33 cellular contexts compared by ENCODE assay signal in genomic region chr12:115680967-115681366, GRCh38.
"Had no signal": no experiment of that assay in that cellular context is flagged by ENCODE, and none has a peak within 500 bp of the region (broad histone marks: within the 10 kb centered on the region; RNA-seq: fewer than 3 reads in every experiment).

No MANE protein-coding gene starts in this region.

- H3K9me3 ChIP-seq: adrenal gland, ascending aorta, breast epithelium had no signal

- H3K27me3 ChIP-seq: adrenal gland, ascending aorta, body of pancreas, brain microvascular endothelial cell, breast epithelium, cardiac muscle cell had no signal

- DNase-seq: activated effector memory CD4-positive, alpha-beta T cell treated with anti-CD3 and anti-CD28 coated beads, Interleukin-2, amount 50 U/mL, for 16 hours; activated effector memory CD4-positive, alpha-beta T cell treated with Interleukin-2 at 50 U/mL for 16 hours; activated gamma-delta T cell; activated gamma-delta T cell treated with Interleukin-2 at 50 U/mL for 16 hours; activated naive CD4-positive, alpha-beta T cell; activated naive CD4-positive, alpha-beta T cell treated with anti-CD3 and anti-CD28 coated beads for 36 hours; activated naive CD4-positive, alpha-beta T cell treated with anti-CD3 and anti-CD28 coated beads, Interleukin-2, amount 10 ng/mL, durations not matched to agents 7 days and 5 days; activated naive CD4-positive, alpha-beta T cell treated with anti-CD3 and anti-CD28 coated beads, Interleukin-2, amount 50 U/mL, for 16 hours; activated naive CD4-positive, alpha-beta T cell treated with Interleukin-2 at 50 U/mL for 16 hours; activated naive CD8-positive, alpha-beta T cell treated with anti-CD3 and anti-CD28 coated beads for 36 hours; activated naive CD8-positive, alpha-beta T cell treated with anti-CD3 and anti-CD28 coated beads, Interleukin-2, amount 10 ng/mL, durations not matched to agents 7 days and 5 days; activated naive CD8-positive, alpha-beta T cell treated with anti-CD3 and anti-CD28 coated beads, Interleukin-2, amount 50 U/mL, for 24 hours; activated T-cell treated with anti-CD3 and anti-CD28 coated beads, Interleukin-2, amount 50 U/mL, for 24 hours; activated T-cell treated with anti-CD3 and anti-CD28 coated beads, Interleukin-2, amount 50 U/mL, for 4 hours; activated T-cell treated with anti-CD3 and anti-CD28 coated beads, Interleukin-2, amount 50 U/mL, for 48 hours; activated T-cell treated with anti-CD3 and anti-CD28 coated beads, Interleukin-2, amount 50 U/mL, for 72 hours; adrenal gland; amniotic stem cell; amygdala; anterior cingulate cortex; aorta; body of pancreas; brain microvascular endothelial cell; caudate nucleus; central memory CD4-positive, alpha-beta T cell; cerebellar nuclear complex had no signal

- ATAC-seq: activated naive CD4-positive, alpha-beta T cell treated with anti-CD3 and anti-CD28 coated beads, Interleukin-2, amount 50 U/mL, for 72 hours; activated naive CD8-positive, alpha-beta T cell treated with anti-CD3 and anti-CD28 coated beads, Interleukin-2, amount 50 U/mL, for 24 hours; activated T-cell treated with anti-CD3 and anti-CD28 coated beads, Interleukin-2, amount 50 U/mL, for 4 hours; activated T-cell treated with anti-CD3 and anti-CD28 coated beads, Interleukin-2, amount 50 U/mL, for 72 hours; activated T-helper 17 cell treated with anti-CD3 and anti-CD28 coated beads, Interleukin-2, amount 50 U/mL, for 72 hours; body of pancreas had no signal

- H3K4me3 ChIP-seq: adrenal gland, ascending aorta, body of pancreas, breast epithelium, cardiac muscle cell had no signal

- H3K36me3 ChIP-seq: adrenal gland, ascending aorta, brain microvascular endothelial cell, breast epithelium, cardiac muscle cell had no signal

- H3K4me1 ChIP-seq: adrenal gland, ascending aorta, body of pancreas, breast epithelium had no signal

- FAIRE-seq: astrocyte, bronchial epithelial cell had no signal

- H3K27ac ChIP-seq: adrenal gland, ascending aorta, body of pancreas, brain microvascular endothelial cell, breast epithelium, cardiac muscle cell had no signal
